ENCODE assay signal across 19 cellular contexts in genomic region chr7:126804604-126805003, GRCh38.
DNase-seq lines count a peak whose midpoint lies in the region; ATAC-seq, FAIRE-seq and TF ChIP-seq lines count a peak whose summit lies in the region.
"Had no signal": no experiment of that assay in that cellular context is flagged by ENCODE, and none has a peak within 500 bp of the region (broad histone marks: within the 10 kb centered on the region; RNA-seq: fewer than 3 reads in every experiment).

No MANE protein-coding gene starts in this region.

- intact Hi-C loops in pancreas (cut with DNase I) (loop anchor here in 1 of 3 donors (10.0 kb wide), 1 partner anchor 450 kb away; the partner anchor contains the start of gene GRM8), body of pancreas (cut with DNase I) (loop anchor here (10.0 kb wide), 1 partner anchor 450 kb away; the partner anchor contains the start of gene GRM8)

- H3K27ac ChIP-seq in smooth muscle cell (ENCODE audit: low read depth) (no peak overlapping the region), pancreas (no peak overlapping the region), body of pancreas (no peak overlapping the region)
- H3K27ac ChIP-seq: BLaER1, SK-N-MC, vagina had no signal

- peaks cover 10% of the 10 kb centered on the region for H3K4me1 ChIP-seq in smooth muscle cell (ENCODE audit: low read depth)
- H3K4me1 ChIP-seq in pancreas = no peaks in the 10 kb centered on the region
- H3K4me1 ChIP-seq in body of pancreas = no peaks in the 10 kb centered on the region
- H3K4me1 ChIP-seq: BLaER1, vagina had no signal

- H3K4me2 ChIP-seq in smooth muscle cell = peak overlapping the region; percentile 73
- H3K4me2 ChIP-seq: BLaER1 had no signal

- no peak for TF ChIP-seq POLR2A in body of pancreas (IDR thresholded peaks at IDR 0.05)

- no peak for TF ChIP-seq CTCF in smooth muscle cell (IDR thresholded peaks at IDR 0.05; ENCODE audit: borderline replicate concordance, insufficient read depth, poor library complexity, severe bottlenecking)
- no peak for TF ChIP-seq CTCF in pancreas (IDR thresholded peaks at IDR 0.05)
- TF ChIP-seq CTCF in body of pancreas (IDR thresholded peaks at IDR 0.05) = no peak

- DNase-seq in GM19238 (ENCODE audit: insufficient read length, low spot score) = peak; percentile 2
- DNase-seq in smooth muscle cell (lab: John Stamatoyannopoulos, UW; ENCODE audit: unreplicated experiment) = no peak
- DNase-seq in pancreas = no peak
- DNase-seq in body of pancreas = no peak
- DNase-seq in DMS53 (lab: John Stamatoyannopoulos, UW) = no peak
- DNase-seq: activated CD4-positive, alpha-beta T cell treated with anti-CD3 and anti-CD28 coated beads, Interleukin-2, amount 50 U/mL, for 4 hours; activated T-cell treated with anti-CD3 and anti-CD28 coated beads, Interleukin-2, amount 50 U/mL, for 4 hours; caudate nucleus; effector CD8-positive, alpha-beta T cell; left cardiac atrium; NCI-H1417 treated with DMSO at 0.1 percent for 48 hours; PC-3; small intestine had no signal

- peak; percentile 49 for ATAC-seq in HG02588 (IDR thresholded peaks at IDR 0.05; ENCODE audit: unreplicated experiment)
- peak; percentile 88 for ATAC-seq in HG03196 (IDR thresholded peaks at IDR 0.05; ENCODE audit: unreplicated experiment)
- ATAC-seq in pancreas = no peak
- no peak for ATAC-seq in body of pancreas
- ATAC-seq: activated T-cell treated with anti-CD3 and anti-CD28 coated beads, Interleukin-2, amount 50 U/mL, for 4 hours; PC-3 had no signal

- peaks cover 8% of the 10 kb centered on the region for H3F3A ChIP-seq in smooth muscle cell (ENCODE audit: low read depth)

- H3K27me3 ChIP-seq in smooth muscle cell (ENCODE audit: low read depth) (no peaks in the 10 kb centered on the region), pancreas (no peaks in the 10 kb centered on the region), body of pancreas (no peaks in the 10 kb centered on the region)
- H3K27me3 ChIP-seq: BLaER1, vagina had no signal

- no peaks in the 10 kb centered on the region for H4K20me1 ChIP-seq in smooth muscle cell (ENCODE audit: low read depth)
- H4K20me1 ChIP-seq: BLaER1 had no signal

- no peak overlapping the region for H2AFZ ChIP-seq in smooth muscle cell (ENCODE audit: low read depth)

- H3K79me2 ChIP-seq in smooth muscle cell (ENCODE audit: low read depth) = no peaks in the 10 kb centered on the region

- H3K9me3 ChIP-seq in smooth muscle cell (replicated peaks; ENCODE audit: low read depth) = no peaks in the 10 kb centered on the region
- H3K9me3 ChIP-seq in pancreas = no peaks in the 10 kb centered on the region
- no peaks in the 10 kb centered on the region for H3K9me3 ChIP-seq in body of pancreas
- H3K9me3 ChIP-seq: vagina had no signal

- H3K36me3 ChIP-seq in smooth muscle cell (ENCODE audit: low read depth) (no peaks in the 10 kb centered on the region), pancreas (no peaks in the 10 kb centered on the region), body of pancreas (replicated peaks in 1 of 2; ENCODE audit: insufficient read depth in 1 of 2, low read depth in 2 of 2) (no peaks in the 10 kb centered on the region)
- H3K36me3 ChIP-seq: BLaER1, vagina had no signal

- H3K4me3 ChIP-seq in smooth muscle cell (no peak overlapping the region), pancreas (no peak overlapping the region), body of pancreas (no peak overlapping the region)
- H3K4me3 ChIP-seq: BLaER1, SK-N-MC, vagina had no signal

- WGBS in smooth muscle cell (ENCODE audit: low lambda C conversion rate) = 29% methylated on average over 2 of the region's 2 CpGs
- 51 to 62% methylated on average over 2 of the region's 2 CpGs for WGBS in pancreas, 2 donors
- 53 to 56% methylated on average over 2 of the region's 2 CpGs for WGBS in body of pancreas, 2 donors

- no peak overlapping the region for H3K9ac ChIP-seq in smooth muscle cell (ENCODE audit: low read depth)
- H3K9ac ChIP-seq: BLaER1 had no signal

- no peak for FAIRE-seq in pancreas (lab: Jason Lieb, UNC)
- FAIRE-seq: small intestine, TTC549 had no signal

Comparison
In these comparisons a context has a peak if more than half of its experiments do, and no peak if none do; other contexts are left out.
1. ATAC-seq: peak in HG02588 (single experiment) and HG03196 (single experiment); none in pancreas (0 of 4) and body of pancreas (single experiment).